Comparison of ENCODE assay signal across 17 cellular contexts in genomic region chr2:120597595-120598193, GRCh38.
DNase-seq lines count a peak whose midpoint lies in the region; ATAC-seq and TF ChIP-seq lines count a peak whose summit lies in the region.
"Had no signal": no experiment of that assay in that cellular context is flagged by ENCODE, and none has a peak within 500 bp of the region (broad histone marks: within the 10 kb centered on the region; RNA-seq: fewer than 3 reads in every experiment).

No MANE protein-coding gene starts in this region.

- H3K9me3 ChIP-seq in heart right ventricle (no peaks in the 10 kb centered on the region), ectodermal cell (ENCODE audit: control insufficient read depth, low read length) (no peaks in the 10 kb centered on the region), osteoblast (ENCODE audit: low read depth, low read length) (no peaks in the 10 kb centered on the region), aorta (ENCODE audit: control insufficient read depth, low read length) (no peaks in the 10 kb centered on the region)
- H3K9me3 ChIP-seq: SK-N-SH had no signal

- 87 to 88% methylated on average over 19 of the region's 19 CpGs for WGBS in heart right ventricle, 2 donors
- 92 to 93% methylated on average over 19 of the region's 19 CpGs for WGBS in ectodermal cell, 2 experiments
- 96 to 97% methylated on average over 19 of the region's 19 CpGs for WGBS in aorta, 2 donors

- H3K36me3 ChIP-seq in heart right ventricle (no peaks in the 10 kb centered on the region), ectodermal cell (ENCODE audit: control insufficient read depth, insufficient read depth, low read length) (no peaks in the 10 kb centered on the region), osteoblast (ENCODE audit: insufficient read depth, low read length) (no peaks in the 10 kb centered on the region), aorta (ENCODE audit: control insufficient read depth in 1 of 2, insufficient read depth in 2 of 2, low read length in 1 of 2) (no peaks in the 10 kb centered on the region)

- ATAC-seq in heart right ventricle (peak in 1 of 8 donors; percentile 14), left ventricle myocardium superior (no peak), aorta (ENCODE audit: low FRiP score) (no peak), GM18909 (IDR thresholded peaks at IDR 0.05; ENCODE audit: poor library complexity, unreplicated experiment) (no peak), HG02610 (IDR thresholded peaks at IDR 0.05; ENCODE audit: unreplicated experiment) (no peak)
- ATAC-seq: activated CD8-positive, alpha-beta T cell treated with anti-CD3 and anti-CD28 coated beads, Interleukin-2, amount 10 ng/mL, durations not matched to agents 7 days and 5 days; CD8-positive, alpha-beta T cell; K562; stimulated activated naive CD8-positive, alpha-beta T cell treated with anti-CD3 and anti-CD28 coated beads, Interleukin-15, amount 100 ng/mL, for 72 hours had no signal

- TF ChIP-seq CTCF in heart right ventricle (IDR thresholded peaks at IDR 0.05) (no peak), osteoblast (IDR thresholded peaks at IDR 0.05; ENCODE audit: extremely low read depth, low read depth, low read length) (no peak)

- H3K79me2 ChIP-seq in osteoblast (ENCODE audit: insufficient read depth, low read length) = no peaks in the 10 kb centered on the region

- peaks cover 6 to 41% (median 27%) of the 10 kb centered on the region in 9 donors for H3K4me1 ChIP-seq in heart right ventricle
- H3K4me1 ChIP-seq in ectodermal cell (ENCODE audit: control insufficient read depth, insufficient read depth, low read length) = peaks cover 22% of the 10 kb centered on the region
- peaks cover 22% of the 10 kb centered on the region for H3K4me1 ChIP-seq in osteoblast (ENCODE audit: insufficient read depth, low read length)
- no peaks in the 10 kb centered on the region for H3K4me1 ChIP-seq in aorta (ENCODE audit: control insufficient read depth in 1 of 2, insufficient read depth in 2 of 2, low read length in 2 of 2)

- peak overlapping the region; percentile 65 for H2AFZ ChIP-seq in osteoblast (ENCODE audit: low read length)

- peak overlapping the region in 6 of 10 donors; percentile 28 to 80 (median 70) for H3K27ac ChIP-seq in heart right ventricle
- peak overlapping the region; percentile 60 for H3K27ac ChIP-seq in ectodermal cell (ENCODE audit: insufficient read depth, low read depth, low read length, poor library complexity, severe bottlenecking)
- peak overlapping the region; percentile 57 for H3K27ac ChIP-seq in osteoblast (ENCODE audit: low read depth, low read length)
- no peak overlapping the region for H3K27ac ChIP-seq in aorta (ENCODE audit: low read depth in 1 of 2, low read length in 2 of 2)

- H4K20me1 ChIP-seq in osteoblast (ENCODE audit: insufficient read depth, low read length) = no peaks in the 10 kb centered on the region

- H3K4me2 ChIP-seq in osteoblast (ENCODE audit: insufficient read depth, low read length) = peak overlapping the region; percentile 38
- H3K4me2 ChIP-seq: SK-N-SH had no signal

- DNase-seq in heart right ventricle (no peak), left ventricle myocardium superior (no peak), osteoblast (ENCODE audit: insufficient read length, low spot score, missing footprints) (peak; percentile 62), aorta (peak; percentile 29 to 55), middle frontal gyrus (ENCODE audit: extremely low spot score, low spot score) (no peak)
- DNase-seq: activated CD8-positive, alpha-beta T cell treated with anti-CD3 and anti-CD28 coated beads, Interleukin-2, amount 10 ng/mL, durations not matched to agents 7 days and 5 days; activated effector memory CD4-positive, alpha-beta T cell treated with anti-CD3 and anti-CD28 coated beads, Interleukin-2, amount 50 U/mL, for 16 hours; CD8-positive, alpha-beta T cell; effector CD4-positive, alpha-beta T cell; mesendoderm; NCI-H1417; SK-N-SH; stimulated activated naive CD8-positive, alpha-beta T cell treated with anti-CD3 and anti-CD28 coated beads, Interleukin-15, amount 100 ng/mL, for 72 hours had no signal

- H3K4me3 ChIP-seq in heart right ventricle = no peak overlapping the region
- no peak overlapping the region for H3K4me3 ChIP-seq in ectodermal cell (ENCODE audit: insufficient read depth, low read depth, low read length)
- no peak overlapping the region for H3K4me3 ChIP-seq in osteoblast (ENCODE audit: insufficient read depth, low read length)
- no peak overlapping the region for H3K4me3 ChIP-seq in aorta (ENCODE audit: low read length in 2 of 2)
- H3K4me3 ChIP-seq: K562 had no signal

- H3K27me3 ChIP-seq in heart right ventricle (peaks cover 0 to 3% (median 0%) of the 10 kb centered on the region in 7 donors), ectodermal cell (ENCODE audit: control insufficient read depth, insufficient read depth, low read length, poor library complexity, severe bottlenecking) (peaks cover 9% of the 10 kb centered on the region), osteoblast (ENCODE audit: insufficient read depth, low read length) (no peaks in the 10 kb centered on the region), aorta (ENCODE audit: control insufficient read depth in 1 of 2, insufficient read depth in 2 of 2, low read length in 1 of 2) (no peaks in the 10 kb centered on the region)

- intact Hi-C loops in heart right ventricle (cut with DNase I) (no loop called here), left ventricle myocardium superior (cut with micrococcal nuclease) (no loop called here), aorta (cut with DNase I) (no loop called here)

Comparison
In these comparisons a context has a peak if more than half of its experiments do, and no peak if none do; other contexts are left out.
1. DNase-seq: peak in osteoblast (single experiment) and aorta (2 of 2); none in heart right ventricle (0 of 2), left ventricle myocardium superior (single experiment) and middle frontal gyrus (single experiment).
2. H3K27ac ChIP-seq: peak in heart right ventricle (6 of 10), ectodermal cell (single experiment) and osteoblast (single experiment); none in aorta (0 of 2).